Comparison of ENCODE assay signal across 18 cellular contexts in the genomic region with DNA sequence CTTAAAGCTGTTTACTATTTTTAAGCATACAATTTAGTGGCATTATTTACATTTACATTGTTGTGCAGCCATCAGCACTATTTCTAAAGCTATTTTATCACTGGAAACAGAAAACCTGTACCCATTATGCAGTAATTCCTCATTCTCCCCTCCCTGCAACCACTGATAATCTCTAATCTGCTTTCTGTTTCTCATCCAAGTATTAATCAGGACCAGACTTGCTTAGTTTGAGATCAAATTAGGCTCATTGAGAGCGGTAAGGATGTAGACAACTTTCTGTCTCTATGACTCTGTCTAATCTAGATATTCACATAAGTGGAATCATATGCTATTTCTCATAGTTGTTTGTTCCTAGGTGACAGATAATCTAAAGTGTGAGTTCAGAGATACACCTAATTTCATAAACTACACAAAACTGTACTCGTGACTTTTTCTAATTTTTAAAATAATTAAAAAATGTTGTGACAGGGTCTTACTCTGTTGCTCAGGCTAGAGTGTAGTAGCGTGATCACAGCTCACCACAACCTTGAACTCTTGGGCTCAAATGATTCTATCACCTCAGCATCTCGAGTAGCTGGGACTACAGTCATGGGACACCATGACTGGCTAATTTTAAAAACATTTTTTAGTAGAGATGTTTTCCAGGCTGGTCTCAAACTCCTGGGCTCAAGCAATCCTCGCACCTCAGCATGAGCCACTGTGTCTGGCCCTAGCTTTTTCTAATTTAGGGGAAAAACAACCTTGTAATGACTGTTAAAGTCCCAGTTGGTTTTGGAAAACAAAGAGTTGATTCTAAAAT.
"Had no signal": no experiment of that assay in that cellular context is flagged by ENCODE, and none has a peak within 500 bp of the region (broad histone marks: within the 10 kb centered on the region; RNA-seq: fewer than 3 reads in every experiment).

No MANE protein-coding gene starts in this region.

- H3K4me3 Mint-ChIP-seq: endodermal cell; naive thymus-derived CD8-positive, alpha-beta T cell had no signal

- FAIRE-seq: endothelial cell of umbilical vein had no signal

- H3K27me3 Mint-ChIP-seq: naive thymus-derived CD8-positive, alpha-beta T cell had no signal

- DNase-seq: colonic mucosa; effector CD4-positive, alpha-beta T cell; endodermal cell; gastrocnemius medialis; islet precursor cell; mammary epithelial cell; mucosa of descending colon; naive thymus-derived CD8-positive, alpha-beta T cell; psoas muscle; retina; spleen; stimulated activated naive CD4-positive, alpha-beta T cell treated with Interleukin-2 at 50 U/mL for 16 hours; trophoblast cell had no signal

- ATAC-seq: gastrocnemius medialis; left lobe of liver; mucosa of descending colon; naive thymus-derived CD8-positive, alpha-beta T cell; psoas muscle; sciatic nerve had no signal

- H3K27me3 ChIP-seq: colonic mucosa, gastrocnemius medialis, neutrophil, spleen, vagina had no signal

- H3K9me3 ChIP-seq: colonic mucosa, gastrocnemius medialis, mucosa of descending colon, neutrophil, psoas muscle, spleen, vagina had no signal

- H3K4me1 ChIP-seq: colonic mucosa, gastrocnemius medialis, psoas muscle, spleen, vagina had no signal

- H3K4me3 ChIP-seq: colonic mucosa, gastrocnemius medialis, mucosa of descending colon, psoas muscle, spleen, vagina had no signal

- H3K27ac Mint-ChIP-seq: endodermal cell had no signal

- H3K4me1 Mint-ChIP-seq: endodermal cell had no signal

- H3K27ac ChIP-seq: colonic mucosa, gastrocnemius medialis, neutrophil, psoas muscle, spleen, vagina had no signal

- H3K9me3 Mint-ChIP-seq: endodermal cell; naive thymus-derived CD8-positive, alpha-beta T cell had no signal
